ENCODE assay signal across 8 cellular contexts in genomic region chr3:55434789-55435188, GRCh38. TPM values are rescaled to one million over a fixed set of nuclear protein-coding genes. Genes with fewer than 3 reads are reported as not detected.
DNase-seq lines count a peak whose midpoint lies in the region; ATAC-seq and TF ChIP-seq lines count a peak whose summit lies in the region.

No MANE protein-coding gene starts in this region.

- ATAC-seq in activated T-cell treated with anti-CD3 and anti-CD28 coated beads, Interleukin-2, amount 50 U/mL, for 4 hours, result no peak
- no peak for ATAC-seq in stimulated activated naive CD8-positive, alpha-beta T cell treated with anti-CD3 and anti-CD28 coated beads, Interleukin-15, Interleukin-2, amounts not matched to agents 100 U/mL and 50 U/mL, for 24 hours
- ATAC-seq in GM18517 (IDR thresholded peaks at IDR 0.05; ENCODE audit: unreplicated experiment), result no peak

- no peaks in the 10 kb centered on the region for H3K36me3 Mint-ChIP-seq in activated T-cell treated with anti-CD3 and anti-CD28 coated beads, Interleukin-2, amount 50 U/mL, for 4 hours (ENCODE audit: insufficient read depth)
- no peaks in the 10 kb centered on the region for H3K36me3 Mint-ChIP-seq in endothelial cell (ENCODE audit: low read depth, unreplicated experiment)

- H3K27ac Mint-ChIP-seq in endothelial cell (ENCODE audit: unreplicated experiment), result no peak overlapping the region

- TF ChIP-seq CTCF in endothelial cell (IDR thresholded peaks at IDR 0.05; ENCODE audit: unreplicated experiment), result peak; percentile 68

- peaks cover 8% of the 10 kb centered on the region for H3K9me3 Mint-ChIP-seq in activated T-cell treated with anti-CD3 and anti-CD28 coated beads, Interleukin-2, amount 50 U/mL, for 4 hours
- no peaks in the 10 kb centered on the region for H3K9me3 Mint-ChIP-seq in endothelial cell (ENCODE audit: unreplicated experiment)

- DNase-seq in activated T-cell treated with anti-CD3 and anti-CD28 coated beads, Interleukin-2, amount 50 U/mL, for 48 hours, result peak; percentile 18 to 19
- DNase-seq in activated T-cell treated with anti-CD3 and anti-CD28 coated beads, Interleukin-2, amount 50 U/mL, for 4 hours, result no peak
- peak; percentile 26 for DNase-seq in NCI-H460 (ENCODE audit: extremely low read depth, low read depth)
- peak; percentile 17 for DNase-seq in endothelial cell (ENCODE audit: low spot score)
- peak; percentile 14 for DNase-seq in stimulated activated naive CD8-positive, alpha-beta T cell treated with anti-CD3 and anti-CD28 coated beads, Interleukin-15, Interleukin-2, amounts not matched to agents 100 U/mL and 50 U/mL, for 24 hours
- DNase-seq in ecto neural progenitor cell (ENCODE audit: low spot score), result no peak
- DNase-seq in GDM1 (lab: John Stamatoyannopoulos, UW), result no peak

- H3K27me3 Mint-ChIP-seq in activated T-cell treated with anti-CD3 and anti-CD28 coated beads, Interleukin-2, amount 50 U/mL, for 4 hours (ENCODE audit: low read depth), result no peaks in the 10 kb centered on the region
- H3K27me3 Mint-ChIP-seq in endothelial cell (ENCODE audit: unreplicated experiment), result peaks cover 3% of the 10 kb centered on the region

- H3K4me1 Mint-ChIP-seq in activated T-cell treated with anti-CD3 and anti-CD28 coated beads, Interleukin-2, amount 50 U/mL, for 4 hours (ENCODE audit: low read depth), result no peaks in the 10 kb centered on the region
- no peaks in the 10 kb centered on the region for H3K4me1 Mint-ChIP-seq in endothelial cell (ENCODE audit: unreplicated experiment)

- no peak overlapping the region for H3K4me3 Mint-ChIP-seq in activated T-cell treated with anti-CD3 and anti-CD28 coated beads, Interleukin-2, amount 50 U/mL, for 4 hours
- no peak overlapping the region for H3K4me3 Mint-ChIP-seq in endothelial cell (ENCODE audit: unreplicated experiment)

RNA-seq across cellular contexts. Expression of gene WNT5A, which starts 52.3 kb away (rescaled TPM):
- total RNA-seq in activated T-cell treated with anti-CD3 and anti-CD28 coated beads, Interleukin-2, amount 50 U/mL, for 4 hours, result under 1 TPM in 2 of 3 donors, not detected in 1; 0.28 to 0.41 TPM
- 12.0 and 12.7 TPM in 2 replicates for total RNA-seq in NCI-H460 (2014; rRNA removed; shearing (Covaris generic))
- polyA plus RNA-seq in NCI-H460 (2014; cell fraction: nucleus; rRNA removed), result 12.4 and 16.4 TPM in 2 replicates
- 9.7 TPM for total RNA-seq in endothelial cell (ENCODE audit: unreplicated experiment)

Comparison
In these comparisons a context has a peak if more than half of its experiments do, and no peak if none do; other contexts are left out.
1. DNase-seq: peak in activated T-cell treated with anti-CD3 and anti-CD28 coated beads, Interleukin-2, amount 50 U/mL, for 48 hours (2 of 2), NCI-H460 (single experiment), endothelial cell (single experiment) and stimulated activated naive CD8-positive, alpha-beta T cell treated with anti-CD3 and anti-CD28 coated beads, Interleukin-15, Interleukin-2, amounts not matched to agents 100 U/mL and 50 U/mL, for 24 hours (single experiment); none in activated T-cell treated with anti-CD3 and anti-CD28 coated beads, Interleukin-2, amount 50 U/mL, for 4 hours (single experiment), ecto neural progenitor cell (single experiment) and GDM1 (single experiment).